In genomic region chr5:133635051-133635450, GRCh38 we compare ENCODE assay signal across 18 cellular contexts. TPM values are rescaled to one million over a fixed set of nuclear protein-coding genes. Genes with fewer than 3 reads are reported as not detected.
DNase-seq lines count a peak whose midpoint lies in the region; ATAC-seq, FAIRE-seq and TF ChIP-seq lines count a peak whose summit lies in the region.
"Had no signal": no experiment of that assay in that cellular context is flagged by ENCODE, and none has a peak within 500 bp of the region (broad histone marks: within the 10 kb centered on the region; RNA-seq: fewer than 3 reads in every experiment).

No MANE protein-coding gene starts in this region.

- intact Hi-C loops in spleen (cut with DNase I; ENCODE audit: low total_unique reads), result no loop called here

- no peak for FAIRE-seq in bronchial epithelial cell (lab: Jason Lieb, UNC)

- ATAC-seq in HG03378 (IDR thresholded peaks at IDR 0.05; ENCODE audit: unreplicated experiment), result no peak
- ATAC-seq: CD8-positive, alpha-beta T cell; left colon; naive thymus-derived CD8-positive, alpha-beta T cell; Panc1; right cardiac atrium had no signal

- TF ChIP-seq CTCF in bronchial epithelial cell (IDR thresholded peaks at IDR 0.05; ENCODE audit: insufficient read depth, low read length, severe bottlenecking), result no peak
- TF ChIP-seq CTCF in spleen (IDR thresholded peaks at IDR 0.05 in 8 of 11, conservative IDR thresholded peaks at IDR 0.05 in 3 of 11), result no peak

- no peaks in the 10 kb centered on the region for H3K36me3 ChIP-seq in bronchial epithelial cell (ENCODE audit: control insufficient read depth, insufficient read depth, low read length)
- H3K36me3 ChIP-seq in spleen, result no peaks in the 10 kb centered on the region
- H3K36me3 ChIP-seq: colonic mucosa had no signal

- H3K27ac ChIP-seq in spleen, result no peak overlapping the region
- H3K27ac ChIP-seq: colonic mucosa had no signal

- H3K27me3 ChIP-seq in bronchial epithelial cell (ENCODE audit: control insufficient read depth, insufficient read depth, low read length), result peaks cover 2% of the 10 kb centered on the region
- peaks cover 0 to 37% (median 0%) of the 10 kb centered on the region in 7 donors for H3K27me3 ChIP-seq in spleen (replicated peaks in 1 of 7)
- H3K27me3 ChIP-seq: colonic mucosa had no signal

- peak; percentile 57 for DNase-seq in EH (ENCODE audit: low read depth)
- DNase-seq in M059J (ENCODE audit: low read depth), result peak; percentile 72
- DNase-seq in bronchial epithelial cell (ENCODE audit: low read depth), result peak; percentile 86
- DNase-seq in non-pigmented ciliary epithelial cell (ENCODE audit: low read depth), result peak; percentile 46
- no peak for DNase-seq in spleen
- DNase-seq in stimulated activated CD4-positive, alpha-beta T cell treated with anti-CD3 and anti-CD28 coated beads, Interleukin-4, amount 100 ng/mL, for 4 hours, result no peak
- no peak for DNase-seq in NCI-H1048 (lab: John Stamatoyannopoulos, UW)
- DNase-seq: activated CD4-positive, alpha-beta memory T cell treated with anti-CD3 and anti-CD28 coated beads for 36 hours; activated gamma-delta T cell; CD8-positive, alpha-beta T cell; colonic mucosa; left colon; naive thymus-derived CD8-positive, alpha-beta T cell; NCI-H2227 treated with DMSO at 0.1 percent for 48 hours; right cardiac atrium; T1000 had no signal

- WGBS in spleen, 5 donors, result 0 to 87% (median 63%) methylated on average over 1 of the region's 1 CpG

- no peak overlapping the region for H3K4me3 ChIP-seq in bronchial epithelial cell (ENCODE audit: low read depth, low read length)
- H3K4me3 ChIP-seq in spleen, result no peak overlapping the region
- H3K4me3 ChIP-seq: colonic mucosa had no signal

- H3K9me3 ChIP-seq in spleen, result peaks cover 0 to 9% (median 0%) of the 10 kb centered on the region in 8 donors
- H3K9me3 ChIP-seq: colonic mucosa had no signal

- TF ChIP-seq POLR2A in spleen (IDR thresholded peaks at IDR 0.05), result no peak

- H3K4me1 ChIP-seq in spleen, result no peaks in the 10 kb centered on the region
- H3K4me1 ChIP-seq: colonic mucosa had no signal

RNA-seq across cellular contexts. Expression of gene FSTL4, which starts 22.7 kb away (rescaled TPM):
- total RNA-seq in M059J (2014; rRNA removed; shearing (Covaris generic)), result not detected in 2 replicates
- total RNA-seq in bronchial epithelial cell (0.26 TPM in 1 of 2 replicates, not detected in the other), spleen (1 to 10 TPM in 1 of 7 donors, under 1 TPM in 3, not detected in 3; 0.32 to 1.0 (median 0.67) TPM)
- under 1 TPM in 2 of 3 donors, not detected in 1; under 0.01 to 0.08 TPM for polyA plus RNA-seq in spleen
- total RNA-seq: right cardiac atrium had no signal
- polyA plus RNA-seq: naive thymus-derived CD8-positive, alpha-beta T cell; right cardiac atrium had no signal

Comparison
In these comparisons a context has a peak if more than half of its experiments do, and no peak if none do; other contexts are left out.
1. DNase-seq: peak in EH (single experiment), M059J (single experiment), bronchial epithelial cell (single experiment) and non-pigmented ciliary epithelial cell (single experiment); none in spleen (single experiment), stimulated activated CD4-positive, alpha-beta T cell treated with anti-CD3 and anti-CD28 coated beads, Interleukin-4, amount 100 ng/mL, for 4 hours (0 of 2) and NCI-H1048 (single experiment).